1 cellular context compared by ENCODE assay signal in the genomic region with DNA sequence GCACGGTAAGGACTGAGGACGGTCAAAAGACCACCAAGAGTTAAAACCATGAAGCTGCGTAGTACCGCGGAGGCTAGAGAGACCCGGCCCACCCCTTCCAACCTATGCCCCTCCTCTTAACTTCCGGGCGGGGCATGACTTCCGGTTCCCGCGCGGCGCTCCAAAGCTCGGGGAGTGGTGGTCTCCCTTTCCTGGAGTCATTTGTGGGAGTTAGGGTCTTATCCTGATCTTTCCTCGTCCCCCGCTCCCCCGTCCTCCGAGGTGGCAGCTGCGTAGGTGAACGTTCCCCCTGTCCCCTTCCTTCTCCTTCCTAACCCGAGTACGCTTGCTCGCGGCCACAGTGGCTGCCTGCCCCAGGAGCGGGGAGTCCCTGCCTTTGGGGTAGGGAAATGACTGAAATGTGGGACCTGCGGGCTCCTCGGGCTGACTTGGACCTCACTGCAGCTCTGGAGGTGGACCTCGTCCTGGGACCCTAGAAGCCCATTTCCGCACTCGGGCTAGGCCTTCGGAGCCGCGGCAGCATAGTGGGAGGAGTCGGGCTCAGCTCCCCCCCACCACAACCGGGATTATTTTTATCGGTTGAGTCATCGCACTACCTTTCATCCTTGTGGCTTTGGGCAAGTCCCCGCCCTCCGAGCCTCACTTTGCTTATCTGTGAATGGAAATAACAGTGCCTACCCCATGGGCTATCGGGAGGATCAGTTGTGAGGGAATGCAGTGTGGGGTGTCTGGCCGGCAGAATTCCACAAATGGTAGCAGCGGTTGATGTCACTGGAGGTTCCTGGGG.
TF ChIP-seq lines count a peak whose summit lies in the region.

No MANE protein-coding gene starts in this region.

TF ChIP-seq in GM12878, 131 proteins besides CTCF, POLR2A, EP300 and RAD21 (continues in another document):
- TF ChIP-seq RELA (IDR thresholded peaks at IDR 0.05; ENCODE audit: borderline replicate concordance, partially characterized antibody) = peak; percentile 11
- peak; percentile 83 for TF ChIP-seq RELB (IDR thresholded peaks at IDR 0.05; ENCODE audit: low read depth)
- peak; percentile 11; the same call in 1 of the 2 replicates for TF ChIP-seq TCF3 (IDR thresholded peaks at IDR 0.05; ENCODE audit: borderline replicate concordance, insufficient read depth, low read depth, low read length)
- TF ChIP-seq MYC (IDR thresholded peaks at IDR 0.05; ENCODE audit: insufficient read depth, insufficient read length, insufficient replicate concordance, low read length, severe bottlenecking) = no peak
- TF ChIP-seq IKZF1 (conservative IDR thresholded peaks at IDR 0.05) = peak; percentile 91
- peak in 1 of 2 experiments; percentile 37; a peak in 2 of 4 replicates for TF ChIP-seq ETV6 (conservative IDR thresholded peaks at IDR 0.05 in 1 of 2, IDR thresholded peaks at IDR 0.05 in 1 of 2; ENCODE audit: borderline replicate concordance in 1 of 2, low read depth in 1 of 2)
- TF ChIP-seq TCF12 (IDR thresholded peaks at IDR 0.05; ENCODE audit: low read depth, low read length) = no peak
- TF ChIP-seq, protein P1, sequence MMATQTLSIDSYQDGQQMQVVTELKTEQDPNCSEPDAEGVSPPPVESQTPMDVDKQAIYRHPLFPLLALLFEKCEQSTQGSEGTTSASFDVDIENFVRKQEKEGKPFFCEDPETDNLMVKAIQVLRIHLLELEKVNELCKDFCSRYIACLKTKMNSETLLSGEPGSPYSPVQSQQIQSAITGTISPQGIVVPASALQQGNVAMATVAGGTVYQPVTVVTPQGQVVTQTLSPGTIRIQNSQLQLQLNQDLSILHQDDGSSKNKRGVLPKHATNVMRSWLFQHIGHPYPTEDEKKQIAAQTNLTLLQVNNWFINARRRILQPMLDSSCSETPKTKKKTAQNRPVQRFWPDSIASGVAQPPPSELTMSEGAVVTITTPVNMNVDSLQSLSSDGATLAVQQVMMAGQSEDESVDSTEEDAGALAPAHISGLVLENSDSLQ (IDR thresholded peaks at IDR 0.05) = no peak
- peak; percentile 57 for TF ChIP-seq BCL11A (IDR thresholded peaks at IDR 0.05; ENCODE audit: low read depth, low read length)
- TF ChIP-seq, protein P2, sequence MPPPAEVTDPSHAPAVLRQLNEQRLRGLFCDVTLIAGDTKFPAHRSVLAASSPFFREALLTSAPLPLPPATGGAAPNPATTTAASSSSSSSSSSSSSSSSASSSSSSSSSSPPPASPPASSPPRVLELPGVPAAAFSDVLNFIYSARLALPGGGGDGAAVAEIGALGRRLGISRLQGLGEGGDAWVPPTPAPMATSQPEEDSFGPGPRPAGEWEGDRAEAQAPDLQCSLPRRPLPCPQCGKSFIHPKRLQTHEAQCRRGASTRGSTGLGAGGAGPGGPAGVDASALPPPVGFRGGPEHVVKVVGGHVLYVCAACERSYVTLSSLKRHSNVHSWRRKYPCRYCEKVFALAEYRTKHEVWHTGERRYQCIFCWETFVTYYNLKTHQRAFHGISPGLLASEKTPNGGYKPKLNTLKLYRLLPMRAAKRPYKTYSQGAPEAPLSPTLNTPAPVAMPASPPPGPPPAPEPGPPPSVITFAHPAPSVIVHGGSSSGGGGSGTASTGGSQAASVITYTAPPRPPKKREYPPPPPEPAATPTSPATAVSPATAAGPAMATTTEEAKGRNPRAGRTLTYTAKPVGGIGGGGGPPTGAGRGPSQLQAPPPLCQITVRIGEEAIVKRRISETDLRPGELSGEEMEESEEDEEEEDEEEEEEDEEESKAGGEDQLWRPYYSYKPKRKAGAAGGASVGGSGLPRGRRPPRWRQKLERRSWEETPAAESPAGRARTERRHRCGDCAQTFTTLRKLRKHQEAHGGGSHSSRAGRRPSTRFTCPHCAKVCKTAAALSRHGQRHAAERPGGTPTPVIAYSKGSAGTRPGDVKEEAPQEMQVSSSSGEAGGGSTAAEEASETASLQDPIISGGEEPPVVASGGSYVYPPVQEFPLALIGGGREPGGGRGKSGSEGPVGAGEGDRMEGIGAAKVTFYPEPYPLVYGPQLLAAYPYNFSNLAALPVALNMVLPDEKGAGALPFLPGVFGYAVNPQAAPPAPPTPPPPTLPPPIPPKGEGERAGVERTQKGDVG (CRISPR knock-in tag; IDR thresholded peaks at IDR 0.05) = no peak
- peak; percentile 55 for TF ChIP-seq MEF2B (IDR thresholded peaks at IDR 0.05; ENCODE audit: partially characterized antibody, poor library complexity, severe bottlenecking)
- peak; percentile 73; the same call in 1 of the 2 replicates for TF ChIP-seq ZNF207 (IDR thresholded peaks at IDR 0.05; ENCODE audit: borderline replicate concordance)
- TF ChIP-seq, protein P3, sequence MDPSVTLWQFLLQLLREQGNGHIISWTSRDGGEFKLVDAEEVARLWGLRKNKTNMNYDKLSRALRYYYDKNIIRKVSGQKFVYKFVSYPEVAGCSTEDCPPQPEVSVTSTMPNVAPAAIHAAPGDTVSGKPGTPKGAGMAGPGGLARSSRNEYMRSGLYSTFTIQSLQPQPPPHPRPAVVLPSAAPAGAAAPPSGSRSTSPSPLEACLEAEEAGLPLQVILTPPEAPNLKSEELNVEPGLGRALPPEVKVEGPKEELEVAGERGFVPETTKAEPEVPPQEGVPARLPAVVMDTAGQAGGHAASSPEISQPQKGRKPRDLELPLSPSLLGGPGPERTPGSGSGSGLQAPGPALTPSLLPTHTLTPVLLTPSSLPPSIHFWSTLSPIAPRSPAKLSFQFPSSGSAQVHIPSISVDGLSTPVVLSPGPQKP (IDR thresholded peaks at IDR 0.05; ENCODE audit: low read depth, low read length) = peak; percentile 88
- peak; percentile 73; the same call in 1 of the 2 replicates for TF ChIP-seq MLLT1 (IDR thresholded peaks at IDR 0.05)
- no peak for TF ChIP-seq STAT1 (conservative IDR thresholded peaks at IDR 0.05)
- TF ChIP-seq CBX5 (IDR thresholded peaks at IDR 0.05; ENCODE audit: low read depth) = 0 out of 2 replicates have a peak, but pooled peaks have one; percentile 16
- no peak for TF ChIP-seq IRF3 (IDR thresholded peaks at IDR 0.05)
- TF ChIP-seq HDGF (IDR thresholded peaks at IDR 0.05) = peak; percentile 59; the same call in 1 of the 2 replicates
- TF ChIP-seq E4F1 (IDR thresholded peaks at IDR 0.05; ENCODE audit: borderline replicate concordance, partially characterized antibody) = peak; percentile 73
- peak; percentile 43; the same call in 1 of the 2 replicates for TF ChIP-seq YY1 (IDR thresholded peaks at IDR 0.05; ENCODE audit: low read depth, low read length)
- TF ChIP-seq NFXL1 (IDR thresholded peaks at IDR 0.05; ENCODE audit: borderline replicate concordance) = no peak
- peak; percentile 91 for TF ChIP-seq MEF2A (IDR thresholded peaks at IDR 0.05; ENCODE audit: insufficient read depth, low read depth, low read length)
- TF ChIP-seq ZNF687 (IDR thresholded peaks at IDR 0.05) = no peak; the same call in none of the 2 replicates
- TF ChIP-seq PAX5 (IDR thresholded peaks at IDR 0.05; ENCODE audit: borderline replicate concordance, low read depth, low read length) = 0 out of 2 replicates have a peak, but pooled peaks have one; percentile 27
- no peak for TF ChIP-seq KDM1A (IDR thresholded peaks at IDR 0.05; ENCODE audit: borderline replicate concordance)
- 0 out of 4 replicates have a peak, but pooled peaks of 1 of the 2 experiments have one; percentile 34 for TF ChIP-seq SRF (IDR thresholded peaks at IDR 0.05; ENCODE audit: low read depth in 2 of 2, low read length in 2 of 2)
- TF ChIP-seq IRF4 (IDR thresholded peaks at IDR 0.05; ENCODE audit: low read depth, low read length) = peak; percentile 52
- TF ChIP-seq ZZZ3 (IDR thresholded peaks at IDR 0.05; ENCODE audit: control insufficient read depth, insufficient read length, low read depth) = no peak
- TF ChIP-seq, protein P4, sequence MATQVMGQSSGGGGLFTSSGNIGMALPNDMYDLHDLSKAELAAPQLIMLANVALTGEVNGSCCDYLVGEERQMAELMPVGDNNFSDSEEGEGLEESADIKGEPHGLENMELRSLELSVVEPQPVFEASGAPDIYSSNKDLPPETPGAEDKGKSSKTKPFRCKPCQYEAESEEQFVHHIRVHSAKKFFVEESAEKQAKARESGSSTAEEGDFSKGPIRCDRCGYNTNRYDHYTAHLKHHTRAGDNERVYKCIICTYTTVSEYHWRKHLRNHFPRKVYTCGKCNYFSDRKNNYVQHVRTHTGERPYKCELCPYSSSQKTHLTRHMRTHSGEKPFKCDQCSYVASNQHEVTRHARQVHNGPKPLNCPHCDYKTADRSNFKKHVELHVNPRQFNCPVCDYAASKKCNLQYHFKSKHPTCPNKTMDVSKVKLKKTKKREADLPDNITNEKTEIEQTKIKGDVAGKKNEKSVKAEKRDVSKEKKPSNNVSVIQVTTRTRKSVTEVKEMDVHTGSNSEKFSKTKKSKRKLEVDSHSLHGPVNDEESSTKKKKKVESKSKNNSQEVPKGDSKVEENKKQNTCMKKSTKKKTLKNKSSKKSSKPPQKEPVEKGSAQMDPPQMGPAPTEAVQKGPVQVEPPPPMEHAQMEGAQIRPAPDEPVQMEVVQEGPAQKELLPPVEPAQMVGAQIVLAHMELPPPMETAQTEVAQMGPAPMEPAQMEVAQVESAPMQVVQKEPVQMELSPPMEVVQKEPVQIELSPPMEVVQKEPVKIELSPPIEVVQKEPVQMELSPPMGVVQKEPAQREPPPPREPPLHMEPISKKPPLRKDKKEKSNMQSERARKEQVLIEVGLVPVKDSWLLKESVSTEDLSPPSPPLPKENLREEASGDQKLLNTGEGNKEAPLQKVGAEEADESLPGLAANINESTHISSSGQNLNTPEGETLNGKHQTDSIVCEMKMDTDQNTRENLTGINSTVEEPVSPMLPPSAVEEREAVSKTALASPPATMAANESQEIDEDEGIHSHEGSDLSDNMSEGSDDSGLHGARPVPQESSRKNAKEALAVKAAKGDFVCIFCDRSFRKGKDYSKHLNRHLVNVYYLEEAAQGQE (IDR thresholded peaks at IDR 0.05; ENCODE audit: low read depth, low read length) = no peak; the same call in 1 of the 2 replicates
